Comparison of ENCODE assay signal across 18 cellular contexts in genomic region chr19:11356676-11357550, GRCh38. TPM values are rescaled to one million over a fixed set of nuclear protein-coding genes. Genes with fewer than 3 reads are reported as not detected.
A peak's percentile ranks its signal among the peaks of the same experiment; 100 is the strongest.
DNase-seq lines count a peak whose midpoint lies in the region; ATAC-seq and TF ChIP-seq lines count a peak whose summit lies in the region.
"Had no signal": no experiment of that assay in that cellular context is flagged by ENCODE, and none has a peak within 500 bp of the region (broad histone marks: within the 10 kb centered on the region; RNA-seq: fewer than 3 reads in every experiment).

No MANE protein-coding gene starts in this region.

- H3K4me3 ChIP-seq in GM23338: no peak overlapping the region

- ATAC-seq in GM23338 (no peak), HG02973 (IDR thresholded peaks at IDR 0.05; ENCODE audit: unreplicated experiment) (no peak), GM19328 (IDR thresholded peaks at IDR 0.05; ENCODE audit: unreplicated experiment) (no peak)
- ATAC-seq in central memory CD8-positive, alpha-beta T cell (replicated peaks; ENCODE audit: extremely low read depth, poor library complexity, severe bottlenecking): no peak

- no peaks in the 10 kb centered on the region for H4K20me1 ChIP-seq in GM23338 (replicated peaks; ENCODE audit: insufficient read depth)

- peaks cover 40 to 68% of the 10 kb centered on the region in 2 donors for H3K36me3 Mint-ChIP-seq in CD14-positive monocyte
- no peaks in the 10 kb centered on the region; the same call in 2 of the 3 replicates for H3K36me3 Mint-ChIP-seq in GM23338 (ENCODE audit: low read depth)
- H3K36me3 Mint-ChIP-seq in central memory CD8-positive, alpha-beta T cell (ENCODE audit: insufficient read depth): no peaks in the 10 kb centered on the region
- H3K36me3 Mint-ChIP-seq in nephron (ENCODE audit: low read depth): peaks cover 5% of the 10 kb centered on the region
- H3K36me3 Mint-ChIP-seq: activated naive CD4-positive, alpha-beta T cell treated with anti-CD3 and anti-CD28 coated beads, Interleukin-2, amount 10 ng/mL, durations not matched to agents 7 days and 5 days had no signal

- TF ChIP-seq CTCF in CD14-positive monocyte (IDR thresholded peaks at IDR 0.05) (no peak), GM23338 (conservative IDR thresholded peaks at IDR 0.05; ENCODE audit: low read depth in 2 of 2) (no peak), nephron (IDR thresholded peaks at IDR 0.05; ENCODE audit: unreplicated experiment in 3 of 3) (no peak)

- H3K9me2 ChIP-seq in GM23338 (ENCODE audit: insufficient read depth): no peaks in the 10 kb centered on the region

- H3K4me1 Mint-ChIP-seq in CD14-positive monocyte (peaks cover 38% of the 10 kb centered on the region), GM23338 (peaks cover 22% of the 10 kb centered on the region), nephron (peaks cover 12% of the 10 kb centered on the region)
- peaks cover 20% of the 10 kb centered on the region for H3K4me1 Mint-ChIP-seq in central memory CD8-positive, alpha-beta T cell

- no peaks in the 10 kb centered on the region for H3K79me2 ChIP-seq in GM23338 (replicated peaks; ENCODE audit: insufficient read depth)

- H3K27ac Mint-ChIP-seq in CD14-positive monocyte: peak overlapping the region in 4 of 7 donors; percentile 7 to 88 (median 66)
- no peak overlapping the region for H3K27ac Mint-ChIP-seq in GM23338
- no peak overlapping the region for H3K27ac Mint-ChIP-seq in central memory CD8-positive, alpha-beta T cell (ENCODE audit: low read depth)
- H3K27ac Mint-ChIP-seq in nephron: no peak overlapping the region
- H3K27ac Mint-ChIP-seq: activated CD4-positive, alpha-beta T cell treated with anti-CD3 and anti-CD28 coated beads for 36 hours; activated naive CD4-positive, alpha-beta T cell treated with anti-CD3 and anti-CD28 coated beads, Interleukin-2, amount 10 ng/mL, durations not matched to agents 7 days and 5 days had no signal

- no peak for DNase-seq in CD14-positive monocyte (ENCODE audit: low spot score)
- DNase-seq in GM23338 (ENCODE audit: low spot score): no peak
- DNase-seq in central memory CD8-positive, alpha-beta T cell (ENCODE audit: low spot score in 2 of 2): no peak
- no peak for DNase-seq in activated naive CD4-positive, alpha-beta T cell treated with Interleukin-2 at 50 U/mL for 16 hours
- DNase-seq in central memory CD4-positive, alpha-beta T cell: no peak
- DNase-seq: activated CD4-positive, alpha-beta T cell treated with anti-CD3 and anti-CD28 coated beads for 36 hours; activated naive CD4-positive, alpha-beta T cell treated with anti-CD3 and anti-CD28 coated beads, Interleukin-2, amount 10 ng/mL, durations not matched to agents 7 days and 5 days; brain microvascular endothelial cell; KBM-7; left cardiac atrium; NCI-H446; posterior cingulate gyrus; small intestine; T1000; transverse colon had no signal

- H3F3A ChIP-seq in GM23338 (replicated peaks; ENCODE audit: low read depth): no peaks in the 10 kb centered on the region

- peaks cover 15% of the 10 kb centered on the region for H3K4me1 ChIP-seq in GM23338 (ENCODE audit: insufficient read depth)

- H3K4me2 ChIP-seq in GM23338: no peak overlapping the region

- no peak overlapping the region for H2AFZ ChIP-seq in GM23338

- peaks cover 4 to 6% (median 5%) of the 10 kb centered on the region in 3 donors for H3K27me3 Mint-ChIP-seq in CD14-positive monocyte (ENCODE audit: low read depth in 3 of 3)
- peaks cover 41% of the 10 kb centered on the region for H3K27me3 Mint-ChIP-seq in GM23338 (ENCODE audit: insufficient read depth, low read depth, poor library complexity)
- peaks cover 26% of the 10 kb centered on the region for H3K27me3 Mint-ChIP-seq in central memory CD8-positive, alpha-beta T cell
- H3K27me3 Mint-ChIP-seq in nephron (ENCODE audit: low read depth): peaks cover 36% of the 10 kb centered on the region

- H3K9me3 Mint-ChIP-seq in CD14-positive monocyte (peaks cover 0 to 2% (median 0%) of the 10 kb centered on the region in 7 donors), GM23338 (no peaks in the 10 kb centered on the region; the same call in 2 of the 3 replicates), nephron (no peaks in the 10 kb centered on the region)
- H3K9me3 Mint-ChIP-seq in central memory CD8-positive, alpha-beta T cell: no peaks in the 10 kb centered on the region
- H3K9me3 Mint-ChIP-seq: activated naive CD4-positive, alpha-beta T cell treated with anti-CD3 and anti-CD28 coated beads, Interleukin-2, amount 10 ng/mL, durations not matched to agents 7 days and 5 days had no signal

- H3K4me3 Mint-ChIP-seq in CD14-positive monocyte (peak overlapping the region in 1 of 2 donors; percentile 96), GM23338 (peak overlapping the region; percentile 77; the same call in 2 of the 3 replicates), nephron (peak overlapping the region; percentile 86 to 93 (median 92))
- H3K4me3 Mint-ChIP-seq in central memory CD8-positive, alpha-beta T cell: peak overlapping the region; percentile 74

- H3K27me3 ChIP-seq in GM23338 (ENCODE audit: insufficient read depth): peaks cover 5% of the 10 kb centered on the region; the same call in 1 of the 2 replicates
- H3K27me3 ChIP-seq: brain microvascular endothelial cell, transverse colon had no signal

- intact Hi-C loops in CD14-positive monocyte (cut with micrococcal nuclease): no loop called here

- no peaks in the 10 kb centered on the region for H3K36me3 ChIP-seq in GM23338 (ENCODE audit: insufficient read depth)
- H3K36me3 ChIP-seq: transverse colon had no signal

- H3K27ac ChIP-seq in GM23338 (ENCODE audit: low read depth): no peak overlapping the region
- H3K27ac ChIP-seq: brain microvascular endothelial cell, transverse colon had no signal

TF ChIP-seq in GM23338, 12 proteins besides CTCF, POLR2A, EP300 and RAD21:
- no peak for TF ChIP-seq ZNF331 (CRISPR knock-in tag; IDR thresholded peaks at IDR 0.05; ENCODE audit: low read depth)
- no peak for TF ChIP-seq POLR2AphosphoS5 (IDR thresholded peaks at IDR 0.05; ENCODE audit: low read depth)
- no peak for TF ChIP-seq CREB1 (CRISPR knock-in tag; IDR thresholded peaks at IDR 0.05; ENCODE audit: low read depth)
- no peak for TF ChIP-seq NANOG (IDR thresholded peaks at IDR 0.05; ENCODE audit: borderline replicate concordance)
- TF ChIP-seq ZNF114 (CRISPR knock-in tag; IDR thresholded peaks at IDR 0.05): no peak
TF ChIP-seq in GM23338: peak in this region for 0.

RNA-seq across cellular contexts. Expression of gene PLPPR2, which starts 1.7 kb away (rescaled TPM):
- polyA plus RNA-seq in CD14-positive monocyte: 10 to 100 TPM; 35.0 to 45.5 TPM
- 5.7 and 12.0 TPM in 2 replicates for total RNA-seq in GM23338 (2014; rRNA removed; shearing (Covaris generic))
- 5.0 and 9.0 TPM in 2 replicates for polyA plus RNA-seq in GM23338 (2016; fragmentation: Nextera tagmentation; extraction: Ambion mirVana)

RNA-seq across cellular contexts. Expression of gene CCDC159, which starts 10.6 kb away (rescaled TPM):
- 10 to 100 TPM; 37.1 to 38.3 TPM for polyA plus RNA-seq in CD14-positive monocyte
- 3.4 and 3.5 TPM in 2 replicates for total RNA-seq in GM23338 (2014; rRNA removed; shearing (Covaris generic))
- 5.1 and 6.2 TPM in 2 replicates for polyA plus RNA-seq in GM23338 (2016; fragmentation: Nextera tagmentation; extraction: Ambion mirVana)

RNA-seq across cellular contexts. Expression of gene TMEM205, which starts 10.8 kb away (rescaled TPM):
- polyA plus RNA-seq in CD14-positive monocyte (100 to 1,000 TPM; 252 to 335 TPM), GM23338 (2016; fragmentation: Nextera tagmentation; extraction: Ambion mirVana) (114 and 123 TPM in 2 replicates)
- 223 and 293 TPM in 2 replicates for total RNA-seq in GM23338 (2014; rRNA removed; shearing (Covaris generic))

RNA-seq across cellular contexts. Expression of gene RAB3D, which starts 17.5 kb away (rescaled TPM):
- polyA plus RNA-seq in CD14-positive monocyte (10 to 100 TPM; 52.9 to 60.8 TPM), GM23338 (2016; fragmentation: Nextera tagmentation; extraction: Ambion mirVana) (3.8 and 5.3 TPM in 2 replicates)
- 16.9 and 21.2 TPM in 2 replicates for total RNA-seq in GM23338 (2014; rRNA removed; shearing (Covaris generic))

RNA-seq across cellular contexts. Expression of gene SWSAP1, which starts 17.6 kb away (rescaled TPM):
- polyA plus RNA-seq in CD14-positive monocyte (10 to 100 TPM in 1 of 2 donors, 1 to 10 TPM in 1; 8.7 to 11.5 TPM), GM23338 (2016; fragmentation: Nextera tagmentation; extraction: Ambion mirVana) (6.1 and 6.6 TPM in 2 replicates)
- total RNA-seq in GM23338 (2014; rRNA removed; shearing (Covaris generic)): 2.1 and 4.1 TPM in 2 replicates

Comparison
In these comparisons a context has a peak if more than half of its experiments do, and no peak if none do; other contexts are left out.
1. H3K27ac Mint-ChIP-seq: peak in CD14-positive monocyte (4 of 7); none in GM23338 (single experiment), central memory CD8-positive, alpha-beta T cell (single experiment) and nephron (0 of 3).